1 cellular context compared by ENCODE assay signal in genomic region chr6:145813285-145814034, GRCh38.
TF ChIP-seq lines count a peak whose summit lies in the region.

No MANE protein-coding gene starts in this region.

TF ChIP-seq in K562, 482 proteins besides CTCF, POLR2A, EP300 and RAD21 (continued from another document and continues in another):
- no peak for TF ChIP-seq GMEB1 (CRISPR knock-in tag; IDR thresholded peaks at IDR 0.05)
- TF ChIP-seq STAT6 (CRISPR knock-in tag; IDR thresholded peaks at IDR 0.05), result no peak
- no peak for TF ChIP-seq ZNF609 (CRISPR knock-in tag; IDR thresholded peaks at IDR 0.05; ENCODE audit: borderline replicate concordance)
- TF ChIP-seq ARID3A (IDR thresholded peaks at IDR 0.05; ENCODE audit: borderline replicate concordance, low read depth, low read length), result peak; percentile 89
- no peak for TF ChIP-seq SMAD1 (IDR thresholded peaks at IDR 0.05; ENCODE audit: low read depth, low read length, partially characterized antibody)
- TF ChIP-seq PML (IDR thresholded peaks at IDR 0.05; ENCODE audit: low read length), result no peak
- no peak for TF ChIP-seq ZKSCAN1 (IDR thresholded peaks at IDR 0.05; ENCODE audit: low read depth, low read length)
- no peak for TF ChIP-seq ELK1 (CRISPR knock-in tag; IDR thresholded peaks at IDR 0.05)
- TF ChIP-seq IRF9 (tag; IDR thresholded peaks at IDR 0.05), result no peak
- no peak for TF ChIP-seq PPARD (CRISPR knock-in tag; IDR thresholded peaks at IDR 0.05)
- TF ChIP-seq EZH2 (IDR thresholded peaks at IDR 0.05; ENCODE audit: borderline replicate concordance, low read depth, low read length), result no peak
- TF ChIP-seq MLX (CRISPR knock-in tag; conservative IDR thresholded peaks at IDR 0.05), result no peak
- TF ChIP-seq TAF7 (tag; IDR thresholded peaks at IDR 0.05), result no peak
- TF ChIP-seq MEF2D (tag; conservative IDR thresholded peaks at IDR 0.05; ENCODE audit: low read depth), result no peak
- TF ChIP-seq HINFP (tag; conservative IDR thresholded peaks at IDR 0.05; ENCODE audit: low read depth), result 0 out of 2 replicates have a peak, but pooled peaks have one; percentile 34
- no peak for TF ChIP-seq SMAD3 (CRISPR knock-in tag; conservative IDR thresholded peaks at IDR 0.05)
- no peak for TF ChIP-seq AFF4 (CRISPR knock-in tag; IDR thresholded peaks at IDR 0.05)
- no peak for TF ChIP-seq SPI1 (IDR thresholded peaks at IDR 0.05; ENCODE audit: borderline replicate concordance, low read depth, low read length)
- no peak for TF ChIP-seq ZBTB7A (IDR thresholded peaks at IDR 0.05; ENCODE audit: borderline replicate concordance, control insufficient read depth, low read depth, low read length)
- TF ChIP-seq ETS1 (conservative IDR thresholded peaks at IDR 0.05; ENCODE audit: control insufficient read depth, low read depth, low read length), result no peak
- no peak for TF ChIP-seq POLR3G (IDR thresholded peaks at IDR 0.05; ENCODE audit: extremely low read depth, insufficient read length, insufficient replicate concordance)
- TF ChIP-seq FOXA3 (CRISPR knock-in tag; conservative IDR thresholded peaks at IDR 0.05 in 1 of 2, IDR thresholded peaks at IDR 0.05 in 1 of 2), result no peak
- peak; percentile 51; the same call in 1 of the 2 replicates for TF ChIP-seq THRA (IDR thresholded peaks at IDR 0.05)
- no peak for TF ChIP-seq ZNF561 (CRISPR knock-in tag; conservative IDR thresholded peaks at IDR 0.05)
- TF ChIP-seq MYBL2 (IDR thresholded peaks at IDR 0.05; ENCODE audit: low read depth), result no peak
- TF ChIP-seq MYBL2 (CRISPR knock-in tag; IDR thresholded peaks at IDR 0.05; ENCODE audit: borderline replicate concordance), result no peak
- no peak for TF ChIP-seq HDAC8 (tag; IDR thresholded peaks at IDR 0.05)
- 0 out of 2 replicates have a peak, but pooled peaks have one; percentile 4 for TF ChIP-seq NCOA6 (IDR thresholded peaks at IDR 0.05)
- TF ChIP-seq ZNF431 (CRISPR knock-in tag; IDR thresholded peaks at IDR 0.05), result no peak
